1 cellular context compared by ENCODE assay signal in the genomic region with DNA sequence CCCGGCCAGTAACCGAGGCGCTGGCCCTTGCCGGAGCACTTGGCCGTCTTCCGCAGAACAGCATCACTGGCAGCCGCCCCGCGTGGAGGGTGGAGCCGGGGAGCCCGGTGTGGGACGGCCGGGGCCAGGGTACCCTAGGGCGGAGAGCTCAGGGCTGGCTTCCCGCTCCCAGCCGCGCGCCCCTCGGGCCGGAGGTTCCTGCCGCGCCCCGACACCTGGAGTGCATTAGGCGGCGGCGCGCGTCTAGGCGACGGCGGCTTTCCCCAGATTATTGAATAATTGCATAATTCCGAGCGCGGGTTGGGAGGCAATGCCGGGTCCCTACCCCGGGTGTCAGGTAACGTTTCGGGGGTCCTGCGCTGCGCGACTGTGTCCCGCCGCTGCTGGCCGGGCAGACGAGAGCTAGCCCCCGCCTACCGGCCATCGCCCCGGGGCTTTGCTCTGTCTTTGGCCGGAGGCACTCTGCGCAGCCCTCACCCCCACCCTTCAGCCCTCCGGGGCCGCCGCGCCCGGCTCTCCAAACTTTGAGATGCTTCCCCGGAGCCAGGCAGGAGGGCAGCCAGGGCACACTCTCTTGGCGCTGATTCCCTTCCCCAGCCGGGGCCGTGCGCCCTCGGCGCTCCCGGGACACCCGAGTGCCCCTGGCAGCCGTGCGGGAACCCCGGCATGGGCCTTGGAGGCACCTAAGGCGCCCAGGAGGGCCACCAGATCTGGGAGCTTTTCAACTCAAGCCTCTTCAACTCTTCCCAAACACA.
TF ChIP-seq lines count a peak whose summit lies in the region.

No MANE protein-coding gene starts in this region.

TF ChIP-seq in HepG2, 621 proteins besides CTCF, POLR2A, EP300 and RAD21:
- TF ChIP-seq, protein P1, sequence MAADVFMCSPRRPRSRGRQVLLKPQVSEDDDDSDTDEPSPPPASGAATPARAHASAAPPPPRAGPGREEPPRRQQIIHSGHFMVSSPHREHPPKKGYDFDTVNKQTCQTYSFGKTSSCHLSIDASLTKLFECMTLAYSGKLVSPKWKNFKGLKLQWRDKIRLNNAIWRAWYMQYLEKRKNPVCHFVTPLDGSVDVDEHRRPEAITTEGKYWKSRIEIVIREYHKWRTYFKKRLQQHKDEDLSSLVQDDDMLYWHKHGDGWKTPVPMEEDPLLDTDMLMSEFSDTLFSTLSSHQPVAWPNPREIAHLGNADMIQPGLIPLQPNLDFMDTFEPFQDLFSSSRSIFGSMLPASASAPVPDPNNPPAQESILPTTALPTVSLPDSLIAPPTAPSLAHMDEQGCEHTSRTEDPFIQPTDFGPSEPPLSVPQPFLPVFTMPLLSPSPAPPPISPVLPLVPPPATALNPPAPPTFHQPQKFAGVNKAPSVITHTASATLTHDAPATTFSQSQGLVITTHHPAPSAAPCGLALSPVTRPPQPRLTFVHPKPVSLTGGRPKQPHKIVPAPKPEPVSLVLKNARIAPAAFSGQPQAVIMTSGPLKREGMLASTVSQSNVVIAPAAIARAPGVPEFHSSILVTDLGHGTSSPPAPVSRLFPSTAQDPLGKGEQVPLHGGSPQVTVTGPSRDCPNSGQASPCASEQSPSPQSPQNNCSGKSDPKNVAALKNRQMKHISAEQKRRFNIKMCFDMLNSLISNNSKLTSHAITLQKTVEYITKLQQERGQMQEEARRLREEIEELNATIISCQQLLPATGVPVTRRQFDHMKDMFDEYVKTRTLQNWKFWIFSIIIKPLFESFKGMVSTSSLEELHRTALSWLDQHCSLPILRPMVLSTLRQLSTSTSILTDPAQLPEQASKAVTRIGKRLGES (CRISPR knock-in tag; IDR thresholded peaks at IDR 0.05; ENCODE audit: borderline replicate concordance): no peak
- TF ChIP-seq GFI1 (CRISPR knock-in tag; IDR thresholded peaks at IDR 0.05; ENCODE audit: borderline replicate concordance): no peak
- TF ChIP-seq, protein P2, sequence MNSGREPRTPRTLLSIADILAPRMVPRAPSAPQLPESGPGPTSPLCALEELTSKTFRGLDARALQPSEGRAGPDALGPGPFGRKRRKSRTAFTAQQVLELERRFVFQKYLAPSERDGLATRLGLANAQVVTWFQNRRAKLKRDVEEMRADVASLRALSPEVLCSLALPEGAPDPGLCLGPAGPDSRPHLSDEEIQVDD (CRISPR knock-in tag; IDR thresholded peaks at IDR 0.05; ENCODE audit: borderline replicate concordance): no peak
- no peak for TF ChIP-seq PCBP1 (IDR thresholded peaks at IDR 0.05; ENCODE audit: borderline replicate concordance, low read depth, low read length)
